ENCODE assay signal across 19 cellular contexts in genomic region chr7:152601305-152601798, GRCh38.
"Had no signal": no experiment of that assay in that cellular context is flagged by ENCODE, and none has a peak within 500 bp of the region (broad histone marks: within the 10 kb centered on the region; RNA-seq: fewer than 3 reads in every experiment).

No MANE protein-coding gene starts in this region.

- H3K4me3 ChIP-seq: colonic mucosa, esophagus squamous epithelium, hepatocyte, psoas muscle, right lobe of liver, thoracic aorta, transverse colon had no signal

- H3K27ac ChIP-seq: colonic mucosa, esophagus squamous epithelium, hepatocyte, psoas muscle, right lobe of liver, thoracic aorta, transverse colon had no signal

- FAIRE-seq: islet of Langerhans had no signal

- H3K27me3 ChIP-seq: colonic mucosa, esophagus squamous epithelium, hepatocyte, right lobe of liver, transverse colon had no signal

- H3K4me1 ChIP-seq: colonic mucosa, esophagus squamous epithelium, psoas muscle, right lobe of liver, transverse colon had no signal

- H3K4me2 ChIP-seq: hepatocyte had no signal

- H2AFZ ChIP-seq: hepatocyte had no signal

- H3K79me2 ChIP-seq: hepatocyte had no signal

- H3K36me3 ChIP-seq: colonic mucosa, esophagus squamous epithelium, right lobe of liver, thoracic aorta, transverse colon had no signal

- H3K9me3 ChIP-seq: colonic mucosa, esophagus squamous epithelium, psoas muscle, right lobe of liver, thoracic aorta, transverse colon had no signal

- ATAC-seq: left lobe of liver; natural killer cell; psoas muscle; right lobe of liver; stimulated activated naive B cell treated with anti-CD40 and anti-IgM and Interleukin-4, amounts not matched to agents 10 μg/mL and 1 μg/mL and 100 μg/mL, for 72 hours; stimulated activated naive CD8-positive, alpha-beta T cell treated with anti-CD3 and anti-CD28 coated beads, Interleukin-15, amount 100 ng/mL, for 72 hours had no signal

- DNase-seq: colonic mucosa; dermis blood vessel endothelial cell; esophagus squamous epithelium; foreskin melanocyte; mammary epithelial cell; natural killer cell; nucleus accumbens; psoas muscle; retina; right lobe of liver; stimulated activated CD4-positive, alpha-beta T cell treated with anti-CD3 and anti-CD28 coated beads, Interleukin-4, amount 100 ng/mL, for 4 hours; stimulated activated naive B cell treated with anti-CD40 and anti-IgM and Interleukin-4, amounts not matched to agents 10 μg/mL and 1 μg/mL and 100 μg/mL, for 72 hours; stimulated activated naive CD8-positive, alpha-beta T cell treated with anti-CD3 and anti-CD28 coated beads, Interleukin-15, amount 100 ng/mL, for 72 hours; substantia nigra; transverse colon had no signal
